ENCODE assay signal across 16 cellular contexts in the genomic region with DNA sequence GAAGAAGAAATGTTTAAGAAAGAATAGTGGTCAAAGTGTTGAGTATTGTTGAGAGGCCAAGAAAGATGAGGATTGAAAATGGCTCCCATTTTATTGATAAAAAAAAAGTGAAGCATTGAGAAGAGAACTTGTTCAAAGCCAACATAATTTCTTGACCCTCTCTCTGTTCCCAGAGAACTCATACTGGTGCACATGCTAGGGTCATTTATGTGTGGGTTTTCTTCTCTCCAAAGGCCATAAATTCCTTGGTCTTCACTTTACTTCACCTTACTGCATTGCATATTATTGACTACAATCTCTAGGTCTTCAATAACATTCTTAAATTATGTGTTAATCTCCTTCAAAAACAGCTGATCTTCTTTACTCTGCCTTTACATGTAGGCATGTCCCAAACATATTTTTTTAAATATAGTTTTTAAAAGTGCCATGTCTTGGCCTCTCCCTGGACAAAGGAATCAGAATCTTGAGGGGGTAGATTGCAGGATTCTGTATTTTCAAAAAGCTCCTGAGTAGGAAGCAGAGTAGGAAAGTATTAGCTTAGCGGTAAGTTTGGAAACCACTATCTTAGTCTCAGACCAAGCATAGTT. TPM values are rescaled to one million over a fixed set of nuclear protein-coding genes. Genes with fewer than 3 reads are reported as not detected.
DNase-seq lines count a peak whose midpoint lies in the region; ATAC-seq and TF ChIP-seq lines count a peak whose summit lies in the region.
"Had no signal": no experiment of that assay in that cellular context is flagged by ENCODE, and none has a peak within 500 bp of the region (broad histone marks: within the 10 kb centered on the region; RNA-seq: fewer than 3 reads in every experiment).

No MANE protein-coding gene starts in this region.

- no TSS peak for BruUV-seq in HCT116 (replicated peaks; lab: Mats Ljungman, UMichigan)

- H3K4me1 ChIP-seq in HCT116 (ENCODE audit: control insufficient read depth in 1 of 2, insufficient read depth in 2 of 2, low read length in 2 of 2): peaks cover 11 to 18% of the 10 kb centered on the region in 2 experiments; a peak in 3 of 4 replicates

- H3K79me2 ChIP-seq in HCT116 (ENCODE audit: insufficient read depth, low read length) (peaks cover 23% of the 10 kb centered on the region), neural cell (replicated peaks; ENCODE audit: insufficient read depth, low read length) (peaks cover 22% of the 10 kb centered on the region)

- ATAC-seq in HCT116: no peak
- ATAC-seq in sciatic nerve: no peak
- ATAC-seq: A549, esophagus mucosa had no signal

- H3K27me3 ChIP-seq in HCT116 (ENCODE audit: insufficient read depth, low read length) (no peaks in the 10 kb centered on the region), neural cell (ENCODE audit: insufficient read depth, low read depth, low read length) (no peaks in the 10 kb centered on the region)
- H3K27me3 ChIP-seq: brain microvascular endothelial cell, stomach had no signal

- peaks cover 27% of the 10 kb centered on the region for H3K4me1 Mint-ChIP-seq in activated CD4-positive, alpha-beta memory T cell treated with anti-CD3 and anti-CD28 coated beads, Interleukin-2, amount 10 ng/mL, durations not matched to agents 7 days and 5 days
- H3K4me1 Mint-ChIP-seq in activated CD4-positive, alpha-beta memory T cell treated with anti-CD3 and anti-CD28 coated beads for 36 hours (ENCODE audit: low read depth): peaks cover 26% of the 10 kb centered on the region

- RAD21 ChIA-PET in HCT116 (lab: Charles Lee; ENCODE audit: low non-redundant PET in 1 of 2, low total read pairs in 2 of 2, uncharacterized antibody in 2 of 2, unreplicated experiment in 2 of 2): no interaction called here

- intact Hi-C loops in activated CD4-positive, alpha-beta memory T cell treated with anti-CD3 and anti-CD28 coated beads for 36 hours (cut with micrococcal nuclease): loop anchor here (2.0 kb wide), 1 partner anchor 169 kb away; no protein-coding TSS in a partner anchor
- intact Hi-C loops in HCT116 (cut with micrococcal nuclease) (no loop called here), sciatic nerve (cut with DNase I) (no loop called here)

- no peak for DNase-seq in activated CD4-positive, alpha-beta memory T cell treated with anti-CD3 and anti-CD28 coated beads, Interleukin-2, amount 10 ng/mL, durations not matched to agents 7 days and 5 days
- DNase-seq in activated CD4-positive, alpha-beta memory T cell treated with anti-CD3 and anti-CD28 coated beads for 36 hours: no peak
- DNase-seq in HCT116 (ENCODE audit: low read depth, low spot score) (no peak), coronary artery (ENCODE audit: low spot score) (no peak), HEK293T (ENCODE audit: extremely low spot score) (no peak), HuH-7 (ENCODE audit: low spot score) (no peak), sciatic nerve (ENCODE audit: low spot score) (no peak)
- DNase-seq: activated effector memory CD4-positive, alpha-beta T cell treated with anti-CD3 and anti-CD28 coated beads, Interleukin-2, amount 50 U/mL, for 16 hours; brain microvascular endothelial cell; EL; NCI-H1436 treated with DMSO at 0.1 percent for 48 hours; stomach had no signal

- H3F3A ChIP-seq in neural cell (ENCODE audit: insufficient read depth, low read length, poor library complexity, severe bottlenecking): peaks cover 4% of the 10 kb centered on the region

- H4K20me1 ChIP-seq in HCT116 (ENCODE audit: insufficient read depth): no peaks in the 10 kb centered on the region
- no peaks in the 10 kb centered on the region for H4K20me1 ChIP-seq in neural cell (ENCODE audit: insufficient read depth)

- POLR2A ChIA-PET in activated CD4-positive, alpha-beta memory T cell treated with anti-CD3 and anti-CD28 coated beads, Interleukin-2, amount 10 ng/mL, durations not matched to agents 7 days and 5 days (lab: Charles Lee): interaction anchor here (0.8 to 2.7 kb wide), 2 partner anchors 243 to 274 kb away, joined by 4 to 13 read pairs; partner anchors contain the start of gene CDADC1
- POLR2A ChIA-PET in activated CD4-positive, alpha-beta memory T cell treated with anti-CD3 and anti-CD28 coated beads for 36 hours (lab: Charles Lee): no interaction called here
- POLR2A ChIA-PET in HCT116 (lab: Charles Lee) (interaction anchor here (1.5 kb wide), 1 partner anchor 18 kb away, joined by 3 read pairs; no protein-coding TSS in a partner anchor), HEK293T (lab: Yijun Ruan, JAX) (no interaction called here)

- H3K9ac ChIP-seq in HCT116 (ENCODE audit: low read length): no peak overlapping the region
- no peak overlapping the region for H3K9ac ChIP-seq in neural cell (ENCODE audit: low read length)

- no peaks in the 10 kb centered on the region for H3K36me3 ChIP-seq in HCT116 (ENCODE audit: control insufficient read depth in 1 of 2, insufficient read depth in 2 of 2, low read length in 2 of 2)
- H3K36me3 ChIP-seq in neural cell (ENCODE audit: insufficient read depth, low read length): no peaks in the 10 kb centered on the region
- H3K36me3 ChIP-seq: brain microvascular endothelial cell, HAP-1, stomach had no signal

- TF ChIP-seq CTCF in HCT116 (IDR thresholded peaks at IDR 0.05 in 2 of 3, conservative IDR thresholded peaks at IDR 0.05 in 1 of 3; ENCODE audit: borderline replicate concordance in 1 of 3, insufficient read depth in 1 of 3, low read depth in 2 of 3, low read length in 2 of 3) (no peak), coronary artery (IDR thresholded peaks at IDR 0.05) (no peak), neural cell (IDR thresholded peaks at IDR 0.05; ENCODE audit: poor library complexity, severe bottlenecking) (no peak)

- no peak for TF ChIP-seq RAD21 in HCT116 (IDR thresholded peaks at IDR 0.05; ENCODE audit: low read depth)
- TF ChIP-seq RAD21 in neural cell (conservative IDR thresholded peaks at IDR 0.05): no peak

- peaks cover 0 to 11% of the 10 kb centered on the region in 2 experiments; a peak in 1 of 4 replicates for H3K9me3 ChIP-seq in HCT116 (ENCODE audit: control insufficient read depth in 1 of 2, insufficient read depth in 1 of 2, low read depth in 1 of 2, low read length in 2 of 2)
- H3K9me3 ChIP-seq in neural cell (ENCODE audit: low read length): no peaks in the 10 kb centered on the region

- H3K27ac ChIP-seq in HCT116 (ENCODE audit: low read depth, low read length) (no peak overlapping the region), coronary artery (no peak overlapping the region), neural cell (ENCODE audit: low read length) (no peak overlapping the region)
- H3K27ac ChIP-seq: brain microvascular endothelial cell had no signal

- H3K27ac Mint-ChIP-seq in activated CD4-positive, alpha-beta memory T cell treated with anti-CD3 and anti-CD28 coated beads, Interleukin-2, amount 10 ng/mL, durations not matched to agents 7 days and 5 days: peak overlapping the region; percentile 88
- no peak overlapping the region for H3K27ac Mint-ChIP-seq in activated CD4-positive, alpha-beta memory T cell treated with anti-CD3 and anti-CD28 coated beads for 36 hours

- H3K36me3 Mint-ChIP-seq in activated CD4-positive, alpha-beta memory T cell treated with anti-CD3 and anti-CD28 coated beads, Interleukin-2, amount 10 ng/mL, durations not matched to agents 7 days and 5 days (ENCODE audit: low read depth): peaks cover 53% of the 10 kb centered on the region
- H3K36me3 Mint-ChIP-seq in activated CD4-positive, alpha-beta memory T cell treated with anti-CD3 and anti-CD28 coated beads for 36 hours: peaks cover 33% of the 10 kb centered on the region

- TF ChIP-seq POLR2A in HCT116 (IDR thresholded peaks at IDR 0.05; ENCODE audit: borderline replicate concordance, extremely low read depth, insufficient read depth, insufficient read length): no peak

- H3K9me2 ChIP-seq in HCT116 (ENCODE audit: insufficient read depth) (no peaks in the 10 kb centered on the region), neural cell (ENCODE audit: insufficient read depth, low read length) (no peaks in the 10 kb centered on the region)

- H2AFZ ChIP-seq in HCT116 (ENCODE audit: low read depth, low read length, poor library complexity, severe bottlenecking) (no peak overlapping the region), neural cell (ENCODE audit: low read depth, low read length) (no peak overlapping the region)

- H3K4me2 ChIP-seq in HCT116 (ENCODE audit: low read length) (no peak overlapping the region), neural cell (ENCODE audit: low read length) (peak overlapping the region; percentile 44)

- no peak overlapping the region for H3K4me3 ChIP-seq in HCT116 (replicated peaks in 1 of 2; ENCODE audit: low read depth in 1 of 2, low read length in 2 of 2)
- peak overlapping the region; percentile 96 for H3K4me3 ChIP-seq in coronary artery
- H3K4me3 ChIP-seq in neural cell (ENCODE audit: low read length): no peak overlapping the region
- H3K4me3 ChIP-seq: A549, HAP-1 had no signal

- peaks cover 42% of the 10 kb centered on the region for H3K9me3 Mint-ChIP-seq in activated CD4-positive, alpha-beta memory T cell treated with anti-CD3 and anti-CD28 coated beads, Interleukin-2, amount 10 ng/mL, durations not matched to agents 7 days and 5 days
- peaks cover 34% of the 10 kb centered on the region for H3K9me3 Mint-ChIP-seq in activated CD4-positive, alpha-beta memory T cell treated with anti-CD3 and anti-CD28 coated beads for 36 hours

- CTCF ChIA-PET in activated CD4-positive, alpha-beta memory T cell treated with anti-CD3 and anti-CD28 coated beads, Interleukin-2, amount 10 ng/mL, durations not matched to agents 7 days and 5 days (lab: Charles Lee): no interaction called here
- CTCF ChIA-PET in activated CD4-positive, alpha-beta memory T cell treated with anti-CD3 and anti-CD28 coated beads for 36 hours (lab: Charles Lee): no interaction called here
- CTCF ChIA-PET in HCT116 (lab: Charles Lee) (no interaction called here), HEK293T (lab: Yijun Ruan, JAX) (no interaction called here)

- H3K27me3 Mint-ChIP-seq in activated CD4-positive, alpha-beta memory T cell treated with anti-CD3 and anti-CD28 coated beads, Interleukin-2, amount 10 ng/mL, durations not matched to agents 7 days and 5 days: no peaks in the 10 kb centered on the region
- H3K27me3 Mint-ChIP-seq in activated CD4-positive, alpha-beta memory T cell treated with anti-CD3 and anti-CD28 coated beads for 36 hours: no peaks in the 10 kb centered on the region

- H3K4me3 Mint-ChIP-seq in activated CD4-positive, alpha-beta memory T cell treated with anti-CD3 and anti-CD28 coated beads, Interleukin-2, amount 10 ng/mL, durations not matched to agents 7 days and 5 days: peak overlapping the region; percentile 73
- no peak overlapping the region for H3K4me3 Mint-ChIP-seq in activated CD4-positive, alpha-beta memory T cell treated with anti-CD3 and anti-CD28 coated beads for 36 hours

- TF ChIP-seq EP300 in neural cell (conservative IDR thresholded peaks at IDR 0.05; ENCODE audit: poor library complexity, severe bottlenecking): no peak

TF ChIP-seq in HEK293T, 16 proteins besides CTCF, POLR2A, EP300 and RAD21 (continues in another document):
- TF ChIP-seq SUZ12 (IDR thresholded peaks at IDR 0.05): no peak

RNA-seq across cellular contexts. Expression of gene FNDC3A, which starts 1.8 kb away (rescaled TPM):
- 10 to 100 TPM; 27.0 to 27.8 TPM for total RNA-seq in activated CD4-positive, alpha-beta memory T cell treated with anti-CD3 and anti-CD28 coated beads, Interleukin-2, amount 10 ng/mL, durations not matched to agents 7 days and 5 days
- total RNA-seq in activated CD4-positive, alpha-beta memory T cell treated with anti-CD3 and anti-CD28 coated beads for 36 hours: 10 to 100 TPM; 21.1 to 21.6 TPM
- total RNA-seq in HCT116 (2021; ENCODE audit: unreplicated experiment) (30.5 TPM), sciatic nerve (60.0 TPM)
- 12.3 and 14.2 TPM in 2 replicates for polyA plus RNA-seq in HCT116 (2012)
- 83.3 and 83.8 TPM in 2 replicates for polyA plus RNA-seq in neural cell
- polyA minus RNA-seq in neural cell: 153 and 181 TPM in 2 replicates

Comparison
In these comparisons a context has a peak if more than half of its experiments do, and no peak if none do; other contexts are left out.
1. POLR2A ChIA-PET loops: an anchor here in activated CD4-positive, alpha-beta memory T cell treated with anti-CD3 and anti-CD28 coated beads, Interleukin-2, amount 10 ng/mL, durations not matched to agents 7 days and 5 days (0.8 to 2.7 kb wide) and HCT116 (1.5 kb wide); none called in activated CD4-positive, alpha-beta memory T cell treated with anti-CD3 and anti-CD28 coated beads for 36 hours and HEK293T.